ENCODE assay signal across 18 cellular contexts in the genomic region with DNA sequence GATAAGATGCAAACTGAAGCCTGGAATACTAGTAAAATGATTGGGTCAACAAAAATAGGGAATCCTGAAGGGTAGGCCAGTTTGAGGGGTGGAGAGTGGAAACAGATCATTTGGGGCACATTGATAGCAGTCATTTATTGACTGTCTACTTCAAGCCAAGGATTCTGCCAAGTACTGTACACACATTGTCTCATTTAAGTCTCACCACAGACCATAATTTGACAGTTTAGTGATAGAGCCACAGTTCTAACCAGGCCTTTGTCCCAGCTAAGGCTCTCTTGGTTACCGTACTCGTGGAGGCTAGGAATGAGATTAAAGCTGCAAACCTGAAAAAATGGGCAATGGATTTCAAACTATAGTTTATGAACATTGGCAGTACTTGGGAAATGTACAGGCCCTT. TPM values are rescaled to one million over a fixed set of nuclear protein-coding genes. Genes with fewer than 3 reads are reported as not detected.
DNase-seq lines count a peak whose midpoint lies in the region; ATAC-seq and TF ChIP-seq lines count a peak whose summit lies in the region.
"Had no signal": no experiment of that assay in that cellular context is flagged by ENCODE, and none has a peak within 500 bp of the region (broad histone marks: within the 10 kb centered on the region; RNA-seq: fewer than 3 reads in every experiment).

No MANE protein-coding gene starts in this region.

- POLR2A ChIA-PET in activated CD4-positive, alpha-beta T cell treated with anti-CD3 and anti-CD28 coated beads for 36 hours (lab: Charles Lee), result interaction anchor here (1.6 to 4.2 kb wide), 2 partner anchors 9 to 12 kb away, joined by 4 to 26 read pairs; a partner anchor contains a TSS

- CTCF ChIA-PET in activated CD4-positive, alpha-beta T cell treated with anti-CD3 and anti-CD28 coated beads for 36 hours (lab: Charles Lee), result interaction anchor here (0.7 to 3.2 kb wide), 3 partner anchors 12 to 149 kb away, joined by 4 to 18 read pairs (median 4); a partner anchor contains a TSS

- no peak for TF ChIP-seq CTCF in HFFc6 (IDR thresholded peaks at IDR 0.05)
- no peak for TF ChIP-seq CTCF in nephron progenitor cell (IDR thresholded peaks at IDR 0.05)

- intact Hi-C loops in activated CD4-positive, alpha-beta T cell treated with anti-CD3 and anti-CD28 coated beads for 36 hours (cut with DNase I, micrococcal nuclease), result no loop called here

- peaks cover 47% of the 10 kb centered on the region for H3K36me3 Mint-ChIP-seq in activated CD4-positive, alpha-beta T cell treated with anti-CD3 and anti-CD28 coated beads for 36 hours (ENCODE audit: low read depth)
- H3K36me3 Mint-ChIP-seq in HFFc6 (ENCODE audit: low read depth), result peaks cover 28% of the 10 kb centered on the region
- H3K36me3 Mint-ChIP-seq in activated T-helper 17 cell treated with anti-CD3 and anti-CD28 coated beads, Interleukin-2, amount 50 U/mL, for 72 hours (ENCODE audit: low read depth), result peaks cover 46% of the 10 kb centered on the region
- H3K36me3 Mint-ChIP-seq in nephron progenitor cell (ENCODE audit: low read depth), result peaks cover 16% of the 10 kb centered on the region

- H3K4me1 Mint-ChIP-seq in activated CD4-positive, alpha-beta T cell treated with anti-CD3 and anti-CD28 coated beads for 36 hours, result peaks cover 69% of the 10 kb centered on the region
- H3K4me1 Mint-ChIP-seq in HFFc6 (ENCODE audit: low read depth) (peaks cover 52% of the 10 kb centered on the region), nephron progenitor cell (peaks cover 62% of the 10 kb centered on the region)
- H3K4me1 Mint-ChIP-seq in activated T-helper 17 cell treated with anti-CD3 and anti-CD28 coated beads, Interleukin-2, amount 50 U/mL, for 72 hours, result peaks cover 35% of the 10 kb centered on the region

- peak overlapping the region; percentile 2 for H3K4me3 Mint-ChIP-seq in activated CD4-positive, alpha-beta T cell treated with anti-CD3 and anti-CD28 coated beads for 36 hours
- H3K4me3 Mint-ChIP-seq in HFFc6 (no peak overlapping the region), nephron progenitor cell (peak overlapping the region; percentile 7)
- peak overlapping the region; percentile 12 for H3K4me3 Mint-ChIP-seq in activated T-helper 17 cell treated with anti-CD3 and anti-CD28 coated beads, Interleukin-2, amount 50 U/mL, for 72 hours
- H3K4me3 Mint-ChIP-seq: CD14-positive monocyte had no signal

- H3K27ac Mint-ChIP-seq in activated CD4-positive, alpha-beta T cell treated with anti-CD3 and anti-CD28 coated beads for 36 hours, result peak overlapping the region; percentile 16
- H3K27ac Mint-ChIP-seq in HFFc6, result peak overlapping the region; percentile 36
- no peak overlapping the region for H3K27ac Mint-ChIP-seq in activated T-helper 17 cell treated with anti-CD3 and anti-CD28 coated beads, Interleukin-2, amount 50 U/mL, for 72 hours
- H3K27ac Mint-ChIP-seq in nephron progenitor cell, result no peak overlapping the region

- ATAC-seq in activated CD4-positive, alpha-beta T cell treated with anti-CD3 and anti-CD28 coated beads for 36 hours, result peak; percentile 30
- peak; percentile 23 for ATAC-seq in activated T-helper 17 cell treated with anti-CD3 and anti-CD28 coated beads, Interleukin-2, amount 50 U/mL, for 72 hours (replicated peaks)
- ATAC-seq in HG02870 (IDR thresholded peaks at IDR 0.05; ENCODE audit: unreplicated experiment) (no peak), HG02885 (IDR thresholded peaks at IDR 0.05; ENCODE audit: poor library complexity, unreplicated experiment) (no peak)
- ATAC-seq: HCT116, left ventricle myocardium superior had no signal

- no peaks in the 10 kb centered on the region for H3K9me3 Mint-ChIP-seq in activated CD4-positive, alpha-beta T cell treated with anti-CD3 and anti-CD28 coated beads for 36 hours (ENCODE audit: low read depth)
- no peaks in the 10 kb centered on the region for H3K9me3 Mint-ChIP-seq in HFFc6
- H3K9me3 Mint-ChIP-seq in activated T-helper 17 cell treated with anti-CD3 and anti-CD28 coated beads, Interleukin-2, amount 50 U/mL, for 72 hours, result no peaks in the 10 kb centered on the region
- H3K9me3 Mint-ChIP-seq in nephron progenitor cell, result no peaks in the 10 kb centered on the region
- H3K9me3 Mint-ChIP-seq: CD14-positive monocyte had no signal

- H3K27me3 Mint-ChIP-seq in activated CD4-positive, alpha-beta T cell treated with anti-CD3 and anti-CD28 coated beads for 36 hours, result no peaks in the 10 kb centered on the region
- H3K27me3 Mint-ChIP-seq in HFFc6 (ENCODE audit: insufficient read depth) (no peaks in the 10 kb centered on the region), nephron progenitor cell (ENCODE audit: low read depth, poor library complexity) (no peaks in the 10 kb centered on the region)
- H3K27me3 Mint-ChIP-seq in activated T-helper 17 cell treated with anti-CD3 and anti-CD28 coated beads, Interleukin-2, amount 50 U/mL, for 72 hours, result no peaks in the 10 kb centered on the region

- DNase-seq in activated CD4-positive, alpha-beta T cell treated with anti-CD3 and anti-CD28 coated beads for 36 hours, result no peak
- DNase-seq in activated CD4-positive, alpha-beta T cell treated with anti-CD3 and anti-CD28 coated beads for 1 hour, result no peak
- DNase-seq in HFFc6 (no peak), nephron progenitor cell (no peak), NCI-H774 (lab: John Stamatoyannopoulos, UW) (no peak)
- DNase-seq: activated naive CD4-positive, alpha-beta T cell; DMS153; left ventricle myocardium superior; NCI-H1417; NCI-H2227 treated with DMSO at 0.1 percent for 48 hours; NK-92 treated with Interleukin-12 subunit alpha and Interleukin-12 subunit beta, amount 100 ng/mL, for 24 hours; posterior cingulate gyrus; Right ventricle myocardium superior had no signal

RNA-seq across cellular contexts. Expression of a gene that starts 11.2 kb away (rescaled TPM):
- 10 to 100 TPM; 60.7 to 63.2 TPM for total RNA-seq in activated CD4-positive, alpha-beta T cell treated with anti-CD3 and anti-CD28 coated beads for 36 hours
- total RNA-seq in HFFc6 (2021; fragmentation: NEBNext Ultra II Directional; extraction: Animal tissue kit (Norgen Biotek cat#: 25700)), result 10 to 100 TPM; 16.1 to 18.2 (median 17.3) TPM
- 10 to 100 TPM; 61.8 to 86.2 TPM for total RNA-seq in activated T-helper 17 cell treated with anti-CD3 and anti-CD28 coated beads, Interleukin-2, amount 50 U/mL, for 72 hours

RNA-seq across cellular contexts. Expression of a gene that starts 40.5 kb away (rescaled TPM):
- under 1 TPM; 0.14 to 0.44 TPM for total RNA-seq in activated CD4-positive, alpha-beta T cell treated with anti-CD3 and anti-CD28 coated beads for 36 hours
- 10 to 100 TPM; 14.7 to 25.2 (median 21.5) TPM for total RNA-seq in HFFc6 (2021; fragmentation: NEBNext Ultra II Directional; extraction: Animal tissue kit (Norgen Biotek cat#: 25700))
- total RNA-seq in activated T-helper 17 cell treated with anti-CD3 and anti-CD28 coated beads, Interleukin-2, amount 50 U/mL, for 72 hours, result under 1 TPM; 0.19 to 0.58 TPM

RNA-seq across cellular contexts. Expression of a gene that starts 57.1 kb away (rescaled TPM):
- 100 to 1,000 TPM; 141 to 155 TPM for total RNA-seq in activated CD4-positive, alpha-beta T cell treated with anti-CD3 and anti-CD28 coated beads for 36 hours
- total RNA-seq in HFFc6 (2021; fragmentation: NEBNext Ultra II Directional; extraction: Animal tissue kit (Norgen Biotek cat#: 25700)), result 100 to 1,000 TPM; 166 to 181 (median 172) TPM
- 100 to 1,000 TPM; 150 to 172 TPM for total RNA-seq in activated T-helper 17 cell treated with anti-CD3 and anti-CD28 coated beads, Interleukin-2, amount 50 U/mL, for 72 hours

Comparison
In these comparisons a context has a peak if more than half of its experiments do, and no peak if none do; other contexts are left out.
1. ATAC-seq: peak in activated CD4-positive, alpha-beta T cell treated with anti-CD3 and anti-CD28 coated beads for 36 hours (single experiment) and activated T-helper 17 cell treated with anti-CD3 and anti-CD28 coated beads, Interleukin-2, amount 50 U/mL, for 72 hours (single experiment); none in HG02870 (single experiment) and HG02885 (single experiment).
2. H3K27ac Mint-ChIP-seq: peak in activated CD4-positive, alpha-beta T cell treated with anti-CD3 and anti-CD28 coated beads for 36 hours (single experiment) and HFFc6 (single experiment); none in activated T-helper 17 cell treated with anti-CD3 and anti-CD28 coated beads, Interleukin-2, amount 50 U/mL, for 72 hours (single experiment) and nephron progenitor cell (single experiment).
3. RNA of a gene that starts 40.5 kb away (total RNA-seq): 14.7 to 25.2 TPM in HFFc6; 0.19 to 0.58 TPM in activated T-helper 17 cell treated with anti-CD3 and anti-CD28 coated beads, Interleukin-2, amount 50 U/mL, for 72 hours and 0.14 to 0.44 TPM in activated CD4-positive, alpha-beta T cell treated with anti-CD3 and anti-CD28 coated beads for 36 hours; every median in the first group is over 4 times any median in the second.